ENCODE assay signal across 1 cellular context in the genomic region with DNA sequence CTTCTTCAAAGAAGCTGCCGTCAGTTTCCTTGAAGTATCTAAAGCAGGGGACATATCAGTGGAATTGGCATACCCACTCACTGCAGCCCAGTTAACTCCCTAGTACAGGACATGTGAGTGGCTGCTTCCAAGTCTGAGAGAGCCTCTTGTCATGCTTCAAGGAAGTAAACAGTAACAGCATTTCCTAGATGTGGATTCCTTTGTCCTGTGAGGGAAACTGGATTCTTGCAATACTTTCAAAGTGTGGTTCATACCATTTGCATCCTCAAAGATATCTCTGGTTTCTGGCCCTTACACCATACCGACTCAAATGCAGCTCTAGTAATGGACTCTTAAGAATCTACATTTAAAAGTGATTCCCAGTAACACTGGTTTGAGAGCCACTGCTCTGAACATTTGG.
TF ChIP-seq lines count a peak whose summit lies in the region.

No MANE protein-coding gene starts in this region.

TF ChIP-seq in HepG2, 621 proteins besides CTCF, POLR2A, EP300 and RAD21 (continued from another document):
- TF ChIP-seq ZNF549 (CRISPR knock-in tag; IDR thresholded peaks at IDR 0.05) (no peak), DMTF1 (CRISPR knock-in tag; IDR thresholded peaks at IDR 0.05) (no peak), ZNF318 (CRISPR knock-in tag; IDR thresholded peaks at IDR 0.05) (no peak), HNRNPL (IDR thresholded peaks at IDR 0.05; ENCODE audit: low read depth, low read length) (no peak), ISL2 (CRISPR knock-in tag; IDR thresholded peaks at IDR 0.05) (no peak), ZNF33A (CRISPR knock-in tag; IDR thresholded peaks at IDR 0.05; ENCODE audit: borderline replicate concordance) (no peak), KMT2B (CRISPR knock-in tag; IDR thresholded peaks at IDR 0.05) (no peak), GRHL1 (CRISPR knock-in tag; conservative IDR thresholded peaks at IDR 0.05) (no peak)
